ENCODE assay signal across 1 cellular context in the genomic region with DNA sequence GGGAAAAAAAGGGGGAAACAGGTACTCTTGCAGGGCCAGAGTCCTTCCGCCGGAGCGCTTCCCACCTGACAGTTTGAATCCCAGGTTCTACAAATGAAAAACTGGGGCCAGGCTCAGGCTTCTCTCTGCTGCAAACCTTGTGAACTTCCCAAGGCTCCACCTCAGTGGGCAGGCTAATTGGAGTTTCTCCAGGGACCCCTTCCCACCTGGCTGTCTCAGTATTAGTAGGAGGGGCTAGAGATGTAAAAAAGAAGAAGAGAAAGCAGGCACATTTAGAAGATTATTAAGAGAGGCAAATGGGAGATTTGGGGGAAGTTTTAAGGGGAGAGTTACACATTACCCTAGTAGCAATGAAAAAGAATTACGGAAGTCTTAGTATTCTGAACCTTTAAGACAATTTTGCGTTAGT.
TF ChIP-seq lines count a peak whose summit lies in the region.

No MANE protein-coding gene starts in this region.

TF ChIP-seq in GM12878, 131 proteins besides CTCF, POLR2A, EP300 and RAD21 (continued from another document and continues in another):
- TF ChIP-seq, protein P1, sequence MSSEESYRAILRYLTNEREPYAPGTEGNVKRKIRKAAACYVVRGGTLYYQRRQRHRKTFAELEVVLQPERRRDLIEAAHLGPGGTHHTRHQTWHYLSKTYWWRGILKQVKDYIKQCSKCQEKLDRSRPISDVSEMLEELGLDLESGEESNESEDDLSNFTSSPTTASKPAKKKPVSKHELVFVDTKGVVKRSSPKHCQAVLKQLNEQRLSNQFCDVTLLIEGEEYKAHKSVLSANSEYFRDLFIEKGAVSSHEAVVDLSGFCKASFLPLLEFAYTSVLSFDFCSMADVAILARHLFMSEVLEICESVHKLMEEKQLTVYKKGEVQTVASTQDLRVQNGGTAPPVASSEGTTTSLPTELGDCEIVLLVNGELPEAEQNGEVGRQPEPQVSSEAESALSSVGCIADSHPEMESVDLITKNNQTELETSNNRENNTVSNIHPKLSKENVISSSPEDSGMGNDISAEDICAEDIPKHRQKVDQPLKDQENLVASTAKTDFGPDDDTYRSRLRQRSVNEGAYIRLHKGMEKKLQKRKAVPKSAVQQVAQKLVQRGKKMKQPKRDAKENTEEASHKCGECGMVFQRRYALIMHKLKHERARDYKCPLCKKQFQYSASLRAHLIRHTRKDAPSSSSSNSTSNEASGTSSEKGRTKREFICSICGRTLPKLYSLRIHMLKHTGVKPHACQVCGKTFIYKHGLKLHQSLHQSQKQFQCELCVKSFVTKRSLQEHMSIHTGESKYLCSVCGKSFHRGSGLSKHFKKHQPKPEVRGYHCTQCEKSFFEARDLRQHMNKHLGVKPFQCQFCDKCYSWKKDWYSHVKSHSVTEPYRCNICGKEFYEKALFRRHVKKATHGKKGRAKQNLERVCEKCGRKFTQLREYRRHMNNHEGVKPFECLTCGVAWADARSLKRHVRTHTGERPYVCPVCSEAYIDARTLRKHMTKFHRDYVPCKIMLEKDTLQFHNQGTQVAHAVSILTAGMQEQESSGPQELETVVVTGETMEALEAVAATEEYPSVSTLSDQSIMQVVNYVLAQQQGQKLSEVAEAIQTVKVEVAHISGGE (CRISPR knock-in tag; IDR thresholded peaks at IDR 0.05) = no peak
- 0 out of 2 replicates have a peak, but pooled peaks have one; percentile 25 for TF ChIP-seq MEF2A (IDR thresholded peaks at IDR 0.05; ENCODE audit: insufficient read depth, low read depth, low read length)
- TF ChIP-seq EGR1 (IDR thresholded peaks at IDR 0.05; ENCODE audit: borderline replicate concordance in 1 of 2, low read depth in 2 of 2, low read length in 2 of 2) = no peak
- peak; percentile 61 for TF ChIP-seq HDAC6 (IDR thresholded peaks at IDR 0.05; ENCODE audit: unreplicated experiment)
- TF ChIP-seq, protein P2, sequence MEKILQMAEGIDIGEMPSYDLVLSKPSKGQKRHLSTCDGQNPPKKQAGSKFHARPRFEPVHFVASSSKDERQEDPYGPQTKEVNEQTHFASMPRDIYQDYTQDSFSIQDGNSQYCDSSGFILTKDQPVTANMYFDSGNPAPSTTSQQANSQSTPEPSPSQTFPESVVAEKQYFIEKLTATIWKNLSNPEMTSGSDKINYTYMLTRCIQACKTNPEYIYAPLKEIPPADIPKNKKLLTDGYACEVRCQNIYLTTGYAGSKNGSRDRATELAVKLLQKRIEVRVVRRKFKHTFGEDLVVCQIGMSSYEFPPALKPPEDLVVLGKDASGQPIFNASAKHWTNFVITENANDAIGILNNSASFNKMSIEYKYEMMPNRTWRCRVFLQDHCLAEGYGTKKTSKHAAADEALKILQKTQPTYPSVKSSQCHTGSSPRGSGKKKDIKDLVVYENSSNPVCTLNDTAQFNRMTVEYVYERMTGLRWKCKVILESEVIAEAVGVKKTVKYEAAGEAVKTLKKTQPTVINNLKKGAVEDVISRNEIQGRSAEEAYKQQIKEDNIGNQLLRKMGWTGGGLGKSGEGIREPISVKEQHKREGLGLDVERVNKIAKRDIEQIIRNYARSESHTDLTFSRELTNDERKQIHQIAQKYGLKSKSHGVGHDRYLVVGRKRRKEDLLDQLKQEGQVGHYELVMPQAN (conservative IDR thresholded peaks at IDR 0.05) = no peak
- TF ChIP-seq, protein P3, sequence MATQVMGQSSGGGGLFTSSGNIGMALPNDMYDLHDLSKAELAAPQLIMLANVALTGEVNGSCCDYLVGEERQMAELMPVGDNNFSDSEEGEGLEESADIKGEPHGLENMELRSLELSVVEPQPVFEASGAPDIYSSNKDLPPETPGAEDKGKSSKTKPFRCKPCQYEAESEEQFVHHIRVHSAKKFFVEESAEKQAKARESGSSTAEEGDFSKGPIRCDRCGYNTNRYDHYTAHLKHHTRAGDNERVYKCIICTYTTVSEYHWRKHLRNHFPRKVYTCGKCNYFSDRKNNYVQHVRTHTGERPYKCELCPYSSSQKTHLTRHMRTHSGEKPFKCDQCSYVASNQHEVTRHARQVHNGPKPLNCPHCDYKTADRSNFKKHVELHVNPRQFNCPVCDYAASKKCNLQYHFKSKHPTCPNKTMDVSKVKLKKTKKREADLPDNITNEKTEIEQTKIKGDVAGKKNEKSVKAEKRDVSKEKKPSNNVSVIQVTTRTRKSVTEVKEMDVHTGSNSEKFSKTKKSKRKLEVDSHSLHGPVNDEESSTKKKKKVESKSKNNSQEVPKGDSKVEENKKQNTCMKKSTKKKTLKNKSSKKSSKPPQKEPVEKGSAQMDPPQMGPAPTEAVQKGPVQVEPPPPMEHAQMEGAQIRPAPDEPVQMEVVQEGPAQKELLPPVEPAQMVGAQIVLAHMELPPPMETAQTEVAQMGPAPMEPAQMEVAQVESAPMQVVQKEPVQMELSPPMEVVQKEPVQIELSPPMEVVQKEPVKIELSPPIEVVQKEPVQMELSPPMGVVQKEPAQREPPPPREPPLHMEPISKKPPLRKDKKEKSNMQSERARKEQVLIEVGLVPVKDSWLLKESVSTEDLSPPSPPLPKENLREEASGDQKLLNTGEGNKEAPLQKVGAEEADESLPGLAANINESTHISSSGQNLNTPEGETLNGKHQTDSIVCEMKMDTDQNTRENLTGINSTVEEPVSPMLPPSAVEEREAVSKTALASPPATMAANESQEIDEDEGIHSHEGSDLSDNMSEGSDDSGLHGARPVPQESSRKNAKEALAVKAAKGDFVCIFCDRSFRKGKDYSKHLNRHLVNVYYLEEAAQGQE (IDR thresholded peaks at IDR 0.05; ENCODE audit: low read depth, low read length) = 0 out of 2 replicates have a peak, but pooled peaks have one; percentile 10
- peak; percentile 79 for TF ChIP-seq POLR2AphosphoS5 (IDR thresholded peaks at IDR 0.05; ENCODE audit: low read length)
- TF ChIP-seq JUNB (IDR thresholded peaks at IDR 0.05) = 0 out of 2 replicates have a peak, but pooled peaks have one; percentile 28
- TF ChIP-seq IRF4 (IDR thresholded peaks at IDR 0.05; ENCODE audit: low read depth, low read length) = no peak
- TF ChIP-seq SUPT20H (IDR thresholded peaks at IDR 0.05; ENCODE audit: borderline replicate concordance, control insufficient read depth, low read depth, low read length) = no peak
- TF ChIP-seq, protein P4, sequence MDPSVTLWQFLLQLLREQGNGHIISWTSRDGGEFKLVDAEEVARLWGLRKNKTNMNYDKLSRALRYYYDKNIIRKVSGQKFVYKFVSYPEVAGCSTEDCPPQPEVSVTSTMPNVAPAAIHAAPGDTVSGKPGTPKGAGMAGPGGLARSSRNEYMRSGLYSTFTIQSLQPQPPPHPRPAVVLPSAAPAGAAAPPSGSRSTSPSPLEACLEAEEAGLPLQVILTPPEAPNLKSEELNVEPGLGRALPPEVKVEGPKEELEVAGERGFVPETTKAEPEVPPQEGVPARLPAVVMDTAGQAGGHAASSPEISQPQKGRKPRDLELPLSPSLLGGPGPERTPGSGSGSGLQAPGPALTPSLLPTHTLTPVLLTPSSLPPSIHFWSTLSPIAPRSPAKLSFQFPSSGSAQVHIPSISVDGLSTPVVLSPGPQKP (IDR thresholded peaks at IDR 0.05; ENCODE audit: low read depth, low read length) = no peak
- TF ChIP-seq, protein P5, sequence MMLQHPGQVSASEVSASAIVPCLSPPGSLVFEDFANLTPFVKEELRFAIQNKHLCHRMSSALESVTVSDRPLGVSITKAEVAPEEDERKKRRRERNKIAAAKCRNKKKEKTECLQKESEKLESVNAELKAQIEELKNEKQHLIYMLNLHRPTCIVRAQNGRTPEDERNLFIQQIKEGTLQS (IDR thresholded peaks at IDR 0.05; ENCODE audit: borderline replicate concordance, extremely low read depth, low read depth, low read length) = no peak
- TF ChIP-seq, protein P6, sequence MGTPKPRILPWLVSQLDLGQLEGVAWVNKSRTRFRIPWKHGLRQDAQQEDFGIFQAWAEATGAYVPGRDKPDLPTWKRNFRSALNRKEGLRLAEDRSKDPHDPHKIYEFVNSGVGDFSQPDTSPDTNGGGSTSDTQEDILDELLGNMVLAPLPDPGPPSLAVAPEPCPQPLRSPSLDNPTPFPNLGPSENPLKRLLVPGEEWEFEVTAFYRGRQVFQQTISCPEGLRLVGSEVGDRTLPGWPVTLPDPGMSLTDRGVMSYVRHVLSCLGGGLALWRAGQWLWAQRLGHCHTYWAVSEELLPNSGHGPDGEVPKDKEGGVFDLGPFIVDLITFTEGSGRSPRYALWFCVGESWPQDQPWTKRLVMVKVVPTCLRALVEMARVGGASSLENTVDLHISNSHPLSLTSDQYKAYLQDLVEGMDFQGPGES (IDR thresholded peaks at IDR 0.05) = no peak
- no peak for TF ChIP-seq STAT3 (IDR thresholded peaks at IDR 0.05; ENCODE audit: low read depth, low read length)
- TF ChIP-seq SMAD5 (IDR thresholded peaks at IDR 0.05; ENCODE audit: low read depth) = 0 out of 2 replicates have a peak, but pooled peaks have one; percentile 11
- TF ChIP-seq SREBF1 (IDR thresholded peaks at IDR 0.05; ENCODE audit: low read length) = no peak
- TF ChIP-seq TCF7 (IDR thresholded peaks at IDR 0.05; ENCODE audit: borderline replicate concordance) = no peak
- no peak for TF ChIP-seq YY1 (IDR thresholded peaks at IDR 0.05; ENCODE audit: low read depth, low read length)
- peak; percentile 46; the same call in 1 of the 2 replicates for TF ChIP-seq POLR2AphosphoS2 (IDR thresholded peaks at IDR 0.05; ENCODE audit: low read depth, low read length)
- TF ChIP-seq POU2F2 (IDR thresholded peaks at IDR 0.05; ENCODE audit: borderline replicate concordance, low read depth, low read length) = peak; percentile 7; the same call in 1 of the 3 replicates
- TF ChIP-seq MTA2 (IDR thresholded peaks at IDR 0.05; ENCODE audit: low read depth) = peak; percentile 37; the same call in 1 of the 2 replicates
- TF ChIP-seq PAX5 (IDR thresholded peaks at IDR 0.05; ENCODE audit: borderline replicate concordance, low read depth, low read length) = peak; percentile 13; the same call in 1 of the 2 replicates
- no peak for TF ChIP-seq RELA (IDR thresholded peaks at IDR 0.05; ENCODE audit: borderline replicate concordance, partially characterized antibody)
- TF ChIP-seq ASH2L (IDR thresholded peaks at IDR 0.05; ENCODE audit: borderline replicate concordance, low read depth) = no peak
- no peak for TF ChIP-seq ZNF217 (IDR thresholded peaks at IDR 0.05)
- TF ChIP-seq MEF2B (IDR thresholded peaks at IDR 0.05; ENCODE audit: partially characterized antibody, poor library complexity, severe bottlenecking) = peak; percentile 52
- TF ChIP-seq EED (IDR thresholded peaks at IDR 0.05; ENCODE audit: low read depth) = peak; percentile 84
- TF ChIP-seq, protein P7, sequence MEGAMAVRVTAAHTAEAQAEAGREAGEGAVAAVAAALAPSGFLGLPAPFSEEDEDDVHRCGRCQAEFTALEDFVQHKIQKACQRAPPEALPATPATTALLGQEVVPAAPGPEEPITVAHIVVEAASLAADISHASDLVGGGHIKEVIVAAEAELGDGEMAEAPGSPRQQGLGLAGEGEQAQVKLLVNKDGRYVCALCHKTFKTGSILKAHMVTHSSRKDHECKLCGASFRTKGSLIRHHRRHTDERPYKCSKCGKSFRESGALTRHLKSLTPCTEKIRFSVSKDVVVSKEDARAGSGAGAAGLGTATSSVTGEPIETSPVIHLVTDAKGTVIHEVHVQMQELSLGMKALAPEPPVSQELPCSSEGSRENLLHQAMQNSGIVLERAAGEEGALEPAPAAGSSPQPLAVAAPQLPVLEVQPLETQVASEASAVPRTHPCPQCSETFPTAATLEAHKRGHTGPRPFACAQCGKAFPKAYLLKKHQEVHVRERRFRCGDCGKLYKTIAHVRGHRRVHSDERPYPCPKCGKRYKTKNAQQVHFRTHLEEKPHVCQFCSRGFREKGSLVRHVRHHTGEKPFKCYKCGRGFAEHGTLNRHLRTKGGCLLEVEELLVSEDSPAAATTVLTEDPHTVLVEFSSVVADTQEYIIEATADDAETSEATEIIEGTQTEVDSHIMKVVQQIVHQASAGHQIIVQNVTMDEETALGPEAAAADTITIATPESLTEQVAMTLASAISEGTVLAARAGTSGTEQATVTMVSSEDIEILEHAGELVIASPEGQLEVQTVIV (IDR thresholded peaks at IDR 0.05; ENCODE audit: borderline replicate concordance, partially characterized antibody) = no peak
- TF ChIP-seq KDM1A (IDR thresholded peaks at IDR 0.05; ENCODE audit: borderline replicate concordance) = no peak
- peak; percentile 76 for TF ChIP-seq IKZF1 (conservative IDR thresholded peaks at IDR 0.05)
- TF ChIP-seq MXI1 (IDR thresholded peaks at IDR 0.05; ENCODE audit: low read depth, low read length) = no peak
- TF ChIP-seq TBL1XR1 (IDR thresholded peaks at IDR 0.05; ENCODE audit: low read depth, low read length) = peak; percentile 15; the same call in 1 of the 2 replicates
- TF ChIP-seq FOS (IDR thresholded peaks at IDR 0.05; ENCODE audit: borderline replicate concordance, extremely low read depth, insufficient read length) = no peak
- no peak for TF ChIP-seq TARDBP (IDR thresholded peaks at IDR 0.05; ENCODE audit: borderline replicate concordance)
- TF ChIP-seq SP1 (IDR thresholded peaks at IDR 0.05; ENCODE audit: low read depth, low read length) = no peak
- TF ChIP-seq, protein P8, sequence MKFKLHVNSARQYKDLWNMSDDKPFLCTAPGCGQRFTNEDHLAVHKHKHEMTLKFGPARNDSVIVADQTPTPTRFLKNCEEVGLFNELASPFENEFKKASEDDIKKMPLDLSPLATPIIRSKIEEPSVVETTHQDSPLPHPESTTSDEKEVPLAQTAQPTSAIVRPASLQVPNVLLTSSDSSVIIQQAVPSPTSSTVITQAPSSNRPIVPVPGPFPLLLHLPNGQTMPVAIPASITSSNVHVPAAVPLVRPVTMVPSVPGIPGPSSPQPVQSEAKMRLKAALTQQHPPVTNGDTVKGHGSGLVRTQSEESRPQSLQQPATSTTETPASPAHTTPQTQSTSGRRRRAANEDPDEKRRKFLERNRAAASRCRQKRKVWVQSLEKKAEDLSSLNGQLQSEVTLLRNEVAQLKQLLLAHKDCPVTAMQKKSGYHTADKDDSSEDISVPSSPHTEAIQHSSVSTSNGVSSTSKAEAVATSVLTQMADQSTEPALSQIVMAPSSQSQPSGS (IDR thresholded peaks at IDR 0.05; ENCODE audit: low read length) = no peak
- TF ChIP-seq SRF (IDR thresholded peaks at IDR 0.05; ENCODE audit: low read depth in 2 of 2, low read length in 2 of 2) = no peak
- TF ChIP-seq, protein P9, sequence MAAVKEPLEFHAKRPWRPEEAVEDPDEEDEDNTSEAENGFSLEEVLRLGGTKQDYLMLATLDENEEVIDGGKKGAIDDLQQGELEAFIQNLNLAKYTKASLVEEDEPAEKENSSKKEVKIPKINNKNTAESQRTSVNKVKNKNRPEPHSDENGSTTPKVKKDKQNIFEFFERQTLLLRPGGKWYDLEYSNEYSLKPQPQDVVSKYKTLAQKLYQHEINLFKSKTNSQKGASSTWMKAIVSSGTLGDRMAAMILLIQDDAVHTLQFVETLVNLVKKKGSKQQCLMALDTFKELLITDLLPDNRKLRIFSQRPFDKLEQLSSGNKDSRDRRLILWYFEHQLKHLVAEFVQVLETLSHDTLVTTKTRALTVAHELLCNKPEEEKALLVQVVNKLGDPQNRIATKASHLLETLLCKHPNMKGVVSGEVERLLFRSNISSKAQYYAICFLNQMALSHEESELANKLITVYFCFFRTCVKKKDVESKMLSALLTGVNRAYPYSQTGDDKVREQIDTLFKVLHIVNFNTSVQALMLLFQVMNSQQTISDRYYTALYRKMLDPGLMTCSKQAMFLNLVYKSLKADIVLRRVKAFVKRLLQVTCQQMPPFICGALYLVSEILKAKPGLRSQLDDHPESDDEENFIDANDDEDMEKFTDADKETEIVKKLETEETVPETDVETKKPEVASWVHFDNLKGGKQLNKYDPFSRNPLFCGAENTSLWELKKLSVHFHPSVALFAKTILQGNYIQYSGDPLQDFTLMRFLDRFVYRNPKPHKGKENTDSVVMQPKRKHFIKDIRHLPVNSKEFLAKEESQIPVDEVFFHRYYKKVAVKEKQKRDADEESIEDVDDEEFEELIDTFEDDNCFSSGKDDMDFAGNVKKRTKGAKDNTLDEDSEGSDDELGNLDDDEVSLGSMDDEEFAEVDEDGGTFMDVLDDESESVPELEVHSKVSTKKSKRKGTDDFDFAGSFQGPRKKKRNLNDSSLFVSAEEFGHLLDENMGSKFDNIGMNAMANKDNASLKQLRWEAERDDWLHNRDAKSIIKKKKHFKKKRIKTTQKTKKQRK (IDR thresholded peaks at IDR 0.05; ENCODE audit: low read depth, low read length) = no peak
- peak; percentile 22; the same call in 1 of the 2 replicates for TF ChIP-seq SPI1 (IDR thresholded peaks at IDR 0.05; ENCODE audit: borderline replicate concordance, insufficient read depth, low read depth, low read length)
